10 cellular contexts compared by ENCODE assay signal in genomic region chr4:79439489-79439888, GRCh38. TPM values are rescaled to one million over a fixed set of nuclear protein-coding genes. Genes with fewer than 3 reads are reported as not detected.
"Had no signal": no experiment of that assay in that cellular context is flagged by ENCODE, and none has a peak within 500 bp of the region (broad histone marks: within the 10 kb centered on the region; RNA-seq: fewer than 3 reads in every experiment).

No MANE protein-coding gene starts in this region.

- ATAC-seq: HepG2 had no signal

- H3K9ac ChIP-seq: KMS-11 had no signal

- FAIRE-seq: HepG2, HTR-8/SVneo had no signal

- H3K27ac ChIP-seq: HL-60, KMS-11 had no signal

- H3K4me2 ChIP-seq: KMS-11 had no signal

- DNase-seq: IMR-90, KBM-7, KG1 had no signal

RNA-seq across cellular contexts. Expression of gene GK2, which starts 31.5 kb away (rescaled TPM):
- total RNA-seq: HepG2, HT-29, HT1080, IMR-90 had no signal
- polyA plus RNA-seq: HepG2, IgD-negative memory B cell, IMR-90 had no signal
